Comparison of ENCODE assay signal across 1 cellular context in genomic region chr1:151715726-151716404, GRCh38.
TF ChIP-seq lines count a peak whose summit lies in the region.

No MANE protein-coding gene starts in this region.

TF ChIP-seq in SK-N-SH treated with all-trans-retinoic acid at 6 μM for 48 hours, 23 proteins besides CTCF, POLR2A, EP300 and RAD21 (continued from another document):
- TF ChIP-seq POU6F1 (CRISPR knock-in tag; IDR thresholded peaks at IDR 0.05; ENCODE audit: borderline replicate concordance, low read depth): no peak
- TF ChIP-seq CREB5 (CRISPR knock-in tag; IDR thresholded peaks at IDR 0.05; ENCODE audit: low read depth): no peak
- no peak for TF ChIP-seq RARB (CRISPR knock-in tag; IDR thresholded peaks at IDR 0.05)
